12 cellular contexts compared by ENCODE assay signal in the genomic region with DNA sequence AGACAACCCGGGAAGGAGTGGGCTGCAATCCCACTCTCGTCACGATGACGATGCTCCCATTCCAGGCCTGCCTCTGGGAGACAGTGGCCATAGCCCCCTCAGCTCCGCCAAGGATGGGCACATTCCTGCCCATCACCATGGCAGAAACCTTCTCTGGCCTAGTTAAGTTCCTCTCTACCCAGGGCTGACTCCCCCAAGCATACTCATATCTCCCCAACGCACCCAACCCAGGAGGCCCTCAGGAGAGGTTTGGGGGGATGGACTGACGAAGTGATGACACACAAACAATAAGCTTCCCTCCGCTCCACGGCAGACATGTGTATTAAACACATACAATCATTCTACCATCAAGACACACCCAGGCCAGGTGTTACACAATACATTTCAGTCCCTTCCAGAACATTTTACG.
DNase-seq lines count a peak whose midpoint lies in the region; TF ChIP-seq lines count a peak whose summit lies in the region.
"Had no signal": no experiment of that assay in that cellular context is flagged by ENCODE, and none has a peak within 500 bp of the region (broad histone marks: within the 10 kb centered on the region; RNA-seq: fewer than 3 reads in every experiment).

No MANE protein-coding gene starts in this region.

- H3K9me3 Mint-ChIP-seq in progenitor cell of endocrine pancreas (ENCODE audit: low read depth): peaks cover 4% of the 10 kb centered on the region
- no peaks in the 10 kb centered on the region for H3K9me3 Mint-ChIP-seq in activated T-helper 1 cell treated with anti-CD3 and anti-CD28 coated beads, Interleukin-12 subunit alpha, Interleukin-12 subunit beta, Interleukin-2, Interleukin-4 antibody, amounts not matched to agents 30 ng/mL and 10 ng/mL and 1 ng/mL, durations not matched to agents 14 hours and 24 hours and 36 hours
- H3K9me3 Mint-ChIP-seq: activated CD4-positive, alpha-beta T cell treated with anti-CD3 and anti-CD28 coated beads, Interleukin-2, amount 10 ng/mL, durations not matched to agents 24 days and 14 days; activated naive CD4-positive, alpha-beta T cell treated with anti-CD3 and anti-CD28 coated beads, Interleukin-2, amount 10 ng/mL, durations not matched to agents 7 days and 5 days had no signal

- peaks cover 68% of the 10 kb centered on the region for H3K4me1 ChIP-seq in DOHH2 (ENCODE audit: control insufficient read depth, low read length)

- peaks cover 46% of the 10 kb centered on the region for H4K20me1 ChIP-seq in DOHH2 (ENCODE audit: control insufficient read depth, insufficient read depth, low read depth, low read length)

- H3K27ac Mint-ChIP-seq in progenitor cell of endocrine pancreas: peak overlapping the region; percentile 78
- no peak overlapping the region for H3K27ac Mint-ChIP-seq in activated T-helper 1 cell treated with anti-CD3 and anti-CD28 coated beads, Interleukin-12 subunit alpha, Interleukin-12 subunit beta, Interleukin-2, Interleukin-4 antibody, amounts not matched to agents 30 ng/mL and 10 ng/mL and 1 ng/mL, durations not matched to agents 14 hours and 24 hours and 36 hours
- H3K27ac Mint-ChIP-seq: activated CD4-positive, alpha-beta T cell treated with anti-CD3 and anti-CD28 coated beads, Interleukin-2, amount 10 ng/mL, durations not matched to agents 24 days and 14 days; activated naive CD4-positive, alpha-beta T cell treated with anti-CD3 and anti-CD28 coated beads, Interleukin-2, amount 10 ng/mL, durations not matched to agents 7 days and 5 days had no signal

- peak overlapping the region; percentile 80 for H3K4me2 ChIP-seq in DOHH2 (ENCODE audit: low read length)

- DNase-seq in fibroblast of villous mesenchyme (ENCODE audit: low read depth): peak; percentile 47
- DNase-seq in progenitor cell of endocrine pancreas (ENCODE audit: low spot score, unreplicated experiment): no peak
- DNase-seq in activated T-helper 1 cell treated with anti-CD3 and anti-CD28 coated beads, Interleukin-12 subunit alpha, Interleukin-12 subunit beta, Interleukin-2, Interleukin-4 antibody, amounts not matched to agents 30 ng/mL and 10 ng/mL and 1 ng/mL, durations not matched to agents 14 hours and 24 hours and 36 hours (ENCODE audit: low spot score): no peak
- DNase-seq in hippocampal formation (lab: John Stamatoyannopoulos, UW): no peak
- no peak for DNase-seq in iPS-NIHi7 (ENCODE audit: extremely low spot score)
- DNase-seq in stimulated activated CD4-positive, alpha-beta T cell treated with anti-CD3 and anti-CD28 coated beads, Interleukin-4, amount 100 ng/mL, for 24 hours: no peak
- DNase-seq: activated CD4-positive, alpha-beta T cell treated with anti-CD3 and anti-CD28 coated beads, Interleukin-2, amount 10 ng/mL, durations not matched to agents 24 days and 14 days; activated naive CD4-positive, alpha-beta T cell treated with anti-CD3 and anti-CD28 coated beads, Interleukin-2, amount 10 ng/mL, durations not matched to agents 7 days and 5 days; NCI-H2081 had no signal

- H3K4me3 Mint-ChIP-seq in progenitor cell of endocrine pancreas (ENCODE audit: low read depth): no peak overlapping the region
- H3K4me3 Mint-ChIP-seq in activated T-helper 1 cell treated with anti-CD3 and anti-CD28 coated beads, Interleukin-12 subunit alpha, Interleukin-12 subunit beta, Interleukin-2, Interleukin-4 antibody, amounts not matched to agents 30 ng/mL and 10 ng/mL and 1 ng/mL, durations not matched to agents 14 hours and 24 hours and 36 hours: no peak overlapping the region
- H3K4me3 Mint-ChIP-seq: activated CD4-positive, alpha-beta T cell treated with anti-CD3 and anti-CD28 coated beads, Interleukin-2, amount 10 ng/mL, durations not matched to agents 24 days and 14 days; activated naive CD4-positive, alpha-beta T cell treated with anti-CD3 and anti-CD28 coated beads, Interleukin-2, amount 10 ng/mL, durations not matched to agents 7 days and 5 days had no signal

- peaks cover 99% of the 10 kb centered on the region for H3K79me2 ChIP-seq in DOHH2 (ENCODE audit: control insufficient read depth, low read length)

- intact Hi-C loops in activated T-helper 1 cell treated with anti-CD3 and anti-CD28 coated beads, Interleukin-12 subunit alpha, Interleukin-12 subunit beta, Interleukin-2, Interleukin-4 antibody, amounts not matched to agents 30 ng/mL and 10 ng/mL and 1 ng/mL, durations not matched to agents 14 hours and 24 hours and 36 hours (cut with micrococcal nuclease): loop anchor here (5.0 kb wide), 1 partner anchor 59 kb away; the partner anchor contains the start of gene VGLL4

- H3F3A ChIP-seq in DOHH2 (ENCODE audit: control insufficient read depth, insufficient read depth): peaks cover 22% of the 10 kb centered on the region

- no peaks in the 10 kb centered on the region for H3K9me2 ChIP-seq in DOHH2 (replicated peaks; ENCODE audit: control insufficient read depth, low read length)

- peaks cover 48% of the 10 kb centered on the region for H3K4me1 Mint-ChIP-seq in progenitor cell of endocrine pancreas (ENCODE audit: low read depth)
- peaks cover 38% of the 10 kb centered on the region for H3K4me1 Mint-ChIP-seq in activated T-helper 1 cell treated with anti-CD3 and anti-CD28 coated beads, Interleukin-12 subunit alpha, Interleukin-12 subunit beta, Interleukin-2, Interleukin-4 antibody, amounts not matched to agents 30 ng/mL and 10 ng/mL and 1 ng/mL, durations not matched to agents 14 hours and 24 hours and 36 hours (ENCODE audit: low read depth)

- H3K4me3 ChIP-seq in DOHH2 (ENCODE audit: low read length) (peak overlapping the region; percentile 64), fibroblast of villous mesenchyme (ENCODE audit: low read depth, low read length) (no peak overlapping the region)

- peaks cover 10% of the 10 kb centered on the region for H3K36me3 Mint-ChIP-seq in progenitor cell of endocrine pancreas (ENCODE audit: insufficient read depth)
- peaks cover 9% of the 10 kb centered on the region for H3K36me3 Mint-ChIP-seq in activated T-helper 1 cell treated with anti-CD3 and anti-CD28 coated beads, Interleukin-12 subunit alpha, Interleukin-12 subunit beta, Interleukin-2, Interleukin-4 antibody, amounts not matched to agents 30 ng/mL and 10 ng/mL and 1 ng/mL, durations not matched to agents 14 hours and 24 hours and 36 hours (ENCODE audit: low read depth)

- TF ChIP-seq CTCF in DOHH2 (IDR thresholded peaks at IDR 0.05; ENCODE audit: low read depth, low read length, poor library complexity, severe bottlenecking) (no peak), VCaP (conservative IDR thresholded peaks at IDR 0.05) (no peak), fibroblast of villous mesenchyme (IDR thresholded peaks at IDR 0.05; ENCODE audit: insufficient read depth, low read depth, low read length) (no peak), progenitor cell of endocrine pancreas (IDR thresholded peaks at IDR 0.05; ENCODE audit: unreplicated experiment) (no peak)

- no peaks in the 10 kb centered on the region for H3K27me3 ChIP-seq in DOHH2 (ENCODE audit: control insufficient read depth, low read length)

- no peaks in the 10 kb centered on the region for H3K9me3 ChIP-seq in DOHH2 (ENCODE audit: control insufficient read depth, insufficient read depth, low read length)

- H3K27ac ChIP-seq in DOHH2 (ENCODE audit: low read depth, low read length): peak overlapping the region; percentile 59
- peak overlapping the region; percentile 71; the same call in 1 of the 2 replicates for H3K27ac ChIP-seq in VCaP
- H3K27ac ChIP-seq: C4-2B had no signal

- H3K27me3 Mint-ChIP-seq in progenitor cell of endocrine pancreas: no peaks in the 10 kb centered on the region
- no peaks in the 10 kb centered on the region for H3K27me3 Mint-ChIP-seq in activated T-helper 1 cell treated with anti-CD3 and anti-CD28 coated beads, Interleukin-12 subunit alpha, Interleukin-12 subunit beta, Interleukin-2, Interleukin-4 antibody, amounts not matched to agents 30 ng/mL and 10 ng/mL and 1 ng/mL, durations not matched to agents 14 hours and 24 hours and 36 hours (ENCODE audit: insufficient read depth)
- H3K27me3 Mint-ChIP-seq: activated CD4-positive, alpha-beta T cell treated with anti-CD3 and anti-CD28 coated beads, Interleukin-2, amount 10 ng/mL, durations not matched to agents 24 days and 14 days; activated naive CD4-positive, alpha-beta T cell treated with anti-CD3 and anti-CD28 coated beads, Interleukin-2, amount 10 ng/mL, durations not matched to agents 7 days and 5 days had no signal

- H3K36me3 ChIP-seq in DOHH2 (ENCODE audit: control insufficient read depth, low read length): peaks cover 55% of the 10 kb centered on the region
